In the genomic region with DNA sequence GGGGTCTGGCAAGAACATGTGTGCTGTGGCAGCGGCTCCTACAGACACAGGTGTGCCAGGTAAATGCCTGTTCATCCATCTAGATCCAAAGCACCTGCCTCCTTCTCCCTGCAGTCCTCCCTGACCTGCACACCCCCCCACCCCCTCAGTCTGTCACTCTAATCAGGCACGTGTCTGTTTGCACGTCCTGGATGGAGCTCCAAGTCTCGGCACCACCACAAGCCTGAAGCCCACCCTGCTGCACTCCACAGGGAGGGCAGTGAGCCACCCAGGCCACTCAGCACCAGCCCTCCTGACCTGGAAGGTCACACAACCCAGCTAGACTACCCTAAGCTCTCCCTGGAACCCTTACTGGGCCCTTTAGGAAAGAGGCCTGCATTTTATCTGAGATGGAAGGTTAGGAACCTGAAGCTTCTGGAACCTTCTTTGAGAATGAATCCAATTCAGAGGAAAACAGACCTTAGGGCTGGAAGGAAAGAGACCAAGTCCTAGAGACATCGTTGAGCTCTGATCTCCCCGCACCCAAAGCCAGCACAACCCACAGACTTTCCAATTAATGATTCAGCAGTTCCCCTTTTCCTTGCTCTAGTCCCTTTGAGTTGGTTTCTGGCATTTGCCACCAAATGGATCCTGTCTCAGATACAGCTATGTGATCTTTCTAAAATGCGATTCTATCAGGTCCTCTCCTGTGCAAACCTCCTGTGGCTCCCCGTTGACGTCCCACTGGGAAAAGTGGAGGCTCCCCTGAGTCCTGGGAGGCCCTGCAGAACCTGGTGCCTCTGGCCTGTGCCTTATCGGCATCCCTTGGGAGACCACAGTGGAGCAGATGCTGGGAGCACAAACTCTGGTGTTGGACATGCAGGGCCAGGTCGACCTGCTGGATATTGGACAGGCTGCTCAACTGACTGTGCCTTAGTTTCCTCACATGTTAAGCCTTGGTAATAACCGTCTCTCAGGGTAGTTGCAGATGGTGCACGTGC, we compare ENCODE assay signal across 17 cellular contexts.
DNase-seq lines count a peak whose midpoint lies in the region; ATAC-seq and TF ChIP-seq lines count a peak whose summit lies in the region.
"Had no signal": no experiment of that assay in that cellular context is flagged by ENCODE, and none has a peak within 500 bp of the region (broad histone marks: within the 10 kb centered on the region; RNA-seq: fewer than 3 reads in every experiment).

No MANE protein-coding gene starts in this region.

- no peaks in the 10 kb centered on the region for H3K36me3 Mint-ChIP-seq in CD4-positive, alpha-beta T cell (ENCODE audit: low read depth)
- no peaks in the 10 kb centered on the region for H3K36me3 Mint-ChIP-seq in naive thymus-derived CD4-positive, alpha-beta T cell
- H3K36me3 Mint-ChIP-seq: naive B cell had no signal

- H3K27ac ChIP-seq in CD4-positive, alpha-beta T cell (ENCODE audit: low read depth, low read length): no peak overlapping the region
- no peak overlapping the region for H3K27ac ChIP-seq in naive thymus-derived CD4-positive, alpha-beta T cell (ENCODE audit: low read depth, low read length)
- H3K27ac ChIP-seq: prostate gland had no signal

- ATAC-seq in CD4-positive, alpha-beta T cell (ENCODE audit: poor library complexity): no peak
- ATAC-seq in naive thymus-derived CD4-positive, alpha-beta T cell: no peak
- ATAC-seq in GM18517 (IDR thresholded peaks at IDR 0.05; ENCODE audit: unreplicated experiment): no peak

- H3K4me3 Mint-ChIP-seq in CD4-positive, alpha-beta T cell: no peak overlapping the region
- H3K4me3 Mint-ChIP-seq in naive thymus-derived CD4-positive, alpha-beta T cell: peak overlapping the region in 5 of 10 donors; percentile 2 to 55 (median 45)
- H3K4me3 Mint-ChIP-seq: naive B cell had no signal

- CTCF ChIA-PET in CD4-positive, alpha-beta T cell (lab: Charles Lee): no interaction called here
- CTCF ChIA-PET in naive thymus-derived CD4-positive, alpha-beta T cell (lab: Charles Lee): interaction anchor here (0.7 kb wide), 1 partner anchor 26 kb away, joined by 3 read pairs; no protein-coding TSS in a partner anchor

- DNase-seq in CD4-positive, alpha-beta T cell: no peak
- DNase-seq in KBM-7 (peak; percentile 57), SKM-1 (lab: John Stamatoyannopoulos, UW; ENCODE audit: unreplicated experiment) (peak; percentile 23), NCI-H146 (lab: John Stamatoyannopoulos, UW) (no peak), GM20000 (ENCODE audit: low spot score) (no peak)
- peak in 1 of 9 donors; percentile 6 for DNase-seq in naive thymus-derived CD4-positive, alpha-beta T cell
- DNase-seq: activated CD8-positive, alpha-beta memory T cell treated with anti-CD3 and anti-CD28 coated beads, Interleukin-2, amount 50 U/mL, for 4 hours; activated gamma-delta T cell treated with Interleukin-2 at 50 U/mL for 16 hours; naive B cell; NCI-H526 treated with DMSO at 0.1 percent for 48 hours; Peyer's patch; stimulated activated CD4-positive, alpha-beta T cell treated with anti-CD3 and anti-CD28 coated beads, Interleukin-4, amount 100 ng/mL, for 4 hours; stimulated activated CD8-positive, alpha-beta memory T cell treated with anti-CD3 and anti-CD28 coated beads, Interleukin-4, amount 100 ng/mL, for 48 hours had no signal

- in situ Hi-C loops in KBM-7 (cut with MboI; ENCODE audit: low pct_unique_long_range_greater_than_20kb, low sequenced_read_pairs): no loop called here

- no peaks in the 10 kb centered on the region for H3K9me3 Mint-ChIP-seq in CD4-positive, alpha-beta T cell
- H3K9me3 Mint-ChIP-seq in naive thymus-derived CD4-positive, alpha-beta T cell: no peaks in the 10 kb centered on the region
- H3K9me3 Mint-ChIP-seq: naive B cell had no signal

- intact Hi-C loops in CD4-positive, alpha-beta T cell (cut with DNase I, micrococcal nuclease): no loop called here
- intact Hi-C loops in naive thymus-derived CD4-positive, alpha-beta T cell (cut with micrococcal nuclease): no loop called here

- TF ChIP-seq CTCF in CD4-positive, alpha-beta T cell (IDR thresholded peaks at IDR 0.05): no peak
- no peak for TF ChIP-seq CTCF in GM20000 (IDR thresholded peaks at IDR 0.05; ENCODE audit: extremely low read depth, missing control alignments)

- H3K9me3 ChIP-seq in CD4-positive, alpha-beta T cell (ENCODE audit: control insufficient read depth, low read length): no peaks in the 10 kb centered on the region
- H3K9me3 ChIP-seq in naive thymus-derived CD4-positive, alpha-beta T cell (ENCODE audit: control insufficient read depth in 2 of 3, low read length in 3 of 3): no peaks in the 10 kb centered on the region
- H3K9me3 ChIP-seq: Peyer's patch, prostate gland had no signal

- H3K4me1 Mint-ChIP-seq in CD4-positive, alpha-beta T cell (ENCODE audit: low read depth): peaks cover 26% of the 10 kb centered on the region
- H3K4me1 Mint-ChIP-seq in naive thymus-derived CD4-positive, alpha-beta T cell: peaks cover 0 to 32% (median 20%) of the 10 kb centered on the region in 7 donors

- H3K36me3 ChIP-seq in naive thymus-derived CD4-positive, alpha-beta T cell (ENCODE audit: control insufficient read depth in 2 of 3, insufficient read depth in 3 of 3, low read length in 3 of 3): no peaks in the 10 kb centered on the region
- H3K36me3 ChIP-seq: prostate gland had no signal

- H3K27me3 Mint-ChIP-seq in CD4-positive, alpha-beta T cell: no peaks in the 10 kb centered on the region
- peaks cover 0 to 38% (median 0%) of the 10 kb centered on the region in 5 donors for H3K27me3 Mint-ChIP-seq in naive thymus-derived CD4-positive, alpha-beta T cell

- no peak overlapping the region for H3K4me3 ChIP-seq in naive thymus-derived CD4-positive, alpha-beta T cell (ENCODE audit: low read length)
- H3K4me3 ChIP-seq: lung, Peyer's patch, prostate gland, smooth muscle cell had no signal

- H3K27ac Mint-ChIP-seq in CD4-positive, alpha-beta T cell: peak overlapping the region; percentile 63
- peak overlapping the region in 6 of 9 donors; percentile 24 to 83 (median 53) for H3K27ac Mint-ChIP-seq in naive thymus-derived CD4-positive, alpha-beta T cell

- POLR2A ChIA-PET in CD4-positive, alpha-beta T cell (lab: Charles Lee): interaction anchor here (0.5 kb wide), 1 partner anchor 140 kb away, joined by 3 read pairs; no protein-coding TSS in a partner anchor
- POLR2A ChIA-PET in naive thymus-derived CD4-positive, alpha-beta T cell (lab: Charles Lee): no interaction called here

- H3K4me1 ChIP-seq in naive thymus-derived CD4-positive, alpha-beta T cell (ENCODE audit: control insufficient read depth in 2 of 2, insufficient read depth in 2 of 2, low read length in 2 of 2): peaks cover 0 to 24% of the 10 kb centered on the region in 2 donors

- no peaks in the 10 kb centered on the region for H3K27me3 ChIP-seq in CD4-positive, alpha-beta T cell (ENCODE audit: control insufficient read depth, insufficient read depth, low read length)
- no peaks in the 10 kb centered on the region for H3K27me3 ChIP-seq in naive thymus-derived CD4-positive, alpha-beta T cell (ENCODE audit: control insufficient read depth in 2 of 2, insufficient read depth in 2 of 2, low read length in 2 of 2)
- H3K27me3 ChIP-seq: Peyer's patch had no signal

Comparison
In these comparisons a context has a peak if more than half of its experiments do, and no peak if none do; other contexts are left out.
1. DNase-seq: peak in KBM-7 (single experiment) and SKM-1 (single experiment); none in CD4-positive, alpha-beta T cell (0 of 10), NCI-H146 (single experiment) and GM20000 (single experiment).